ENCODE assay signal across 26 cellular contexts in genomic region chr12:49274396-49275069, GRCh38. TPM values are rescaled to one million over a fixed set of nuclear protein-coding genes. Genes with fewer than 3 reads are reported as not detected.
DNase-seq lines count a peak whose midpoint lies in the region; ATAC-seq, FAIRE-seq and TF ChIP-seq lines count a peak whose summit lies in the region.
"Had no signal": no experiment of that assay in that cellular context is flagged by ENCODE, and none has a peak within 500 bp of the region (broad histone marks: within the 10 kb centered on the region; RNA-seq: fewer than 3 reads in every experiment).

No MANE protein-coding gene starts in this region.

- in situ Hi-C loops in GM12878 (cut with MboI): no loop called here

- H3K79me2 ChIP-seq in GM12878 (ENCODE audit: control insufficient read depth, insufficient read depth, low read length): no peaks in the 10 kb centered on the region

- no peak overlapping the region for H3K4me3 ChIP-seq in GM12878
- H3K4me3 ChIP-seq: neural progenitor cell, prostate gland, skin epidermis had no signal

- SMC1A ChIA-PET in GM12878 (lab: Charles Lee; ENCODE audit: uncharacterized antibody, unreplicated experiment): interaction anchor here (1.4 kb wide), 1 partner anchor 240 kb away, joined by 3 read pairs; no protein-coding TSS in a partner anchor

- H3K36me3 Mint-ChIP-seq in osteocyte (ENCODE audit: unreplicated experiment) (peaks cover 26% of the 10 kb centered on the region), mesothelial cell of epicardium (peaks cover 18% of the 10 kb centered on the region)

- POLR2A ChIA-PET in GM12878 (lab: Charles Lee): no interaction called here

- TF ChIP-seq POLR2A in GM12878 (IDR thresholded peaks at IDR 0.05; ENCODE audit: low read depth, low read length) (peak; percentile 47; the same call in 1 of the 2 replicates), GM18505 (IDR thresholded peaks at IDR 0.05; ENCODE audit: borderline replicate concordance, extremely low read depth, insufficient read depth, insufficient read length) (no peak)

- peaks cover 15% of the 10 kb centered on the region for H3K4me1 Mint-ChIP-seq in osteocyte (ENCODE audit: unreplicated experiment)
- no peaks in the 10 kb centered on the region for H3K4me1 Mint-ChIP-seq in mesothelial cell of epicardium

- H3K4me3 Mint-ChIP-seq in osteocyte (ENCODE audit: unreplicated experiment) (no peak overlapping the region), mesothelial cell of epicardium (no peak overlapping the region)
- H3K4me3 Mint-ChIP-seq: activated naive CD8-positive, alpha-beta T cell; neural progenitor cell; stimulated activated naive B cell treated with anti-CD40 and anti-IgM and Interleukin-4, amounts not matched to agents 10 μg/mL and 1 μg/mL and 100 μg/mL, for 72 hours had no signal

- TF ChIP-seq CTCF in GM12878 (IDR thresholded peaks at IDR 0.05 in 2 of 3, conservative IDR thresholded peaks at IDR 0.05 in 1 of 3; ENCODE audit: control insufficient read depth in 2 of 3, extremely low read depth in 1 of 3, insufficient read depth in 1 of 3, low read depth in 3 of 3, low read length in 3 of 3) (no peak), osteocyte (IDR thresholded peaks at IDR 0.05) (no peak), mesothelial cell of epicardium (IDR thresholded peaks at IDR 0.05; ENCODE audit: unreplicated experiment) (no peak)

- CTCF ChIA-PET in GM12878 (lab: Yijun Ruan, JAX): interaction anchor here (0.6 to 1.2 kb wide), 3 partner anchors 16 to 72 kb away, joined by 3 to 4 read pairs (median 4); partner anchors contain the start of gene DNAJC22

- no peak overlapping the region for H3K27ac ChIP-seq in GM12878 (ENCODE audit: control insufficient read depth, insufficient read depth)
- H3K27ac ChIP-seq: C4-2B, neural progenitor cell, prostate gland, skin epidermis had no signal

- H3K4me1 ChIP-seq in GM12878 (ENCODE audit: control insufficient read depth, insufficient read depth, low read length): no peaks in the 10 kb centered on the region
- H3K4me1 ChIP-seq: neural progenitor cell, prostate gland had no signal

- no peak for TF ChIP-seq RAD21 in GM12878 (IDR thresholded peaks at IDR 0.05; ENCODE audit: insufficient read depth, low read depth, low read length)

- H3K9me3 Mint-ChIP-seq in osteocyte (ENCODE audit: unreplicated experiment): no peaks in the 10 kb centered on the region
- H3K9me3 Mint-ChIP-seq in mesothelial cell of epicardium: no peaks in the 10 kb centered on the region
- H3K9me3 Mint-ChIP-seq: neural progenitor cell; stimulated activated naive B cell treated with anti-CD40 and anti-IgM and Interleukin-4, amounts not matched to agents 10 μg/mL and 1 μg/mL and 100 μg/mL, for 72 hours had no signal

- 82% methylated on average over 7 of the region's 7 CpGs for WGBS in GM12878 (ENCODE audit: insufficient coverage, insufficient replicate concordance, low lambda C conversion rate, missing lambda C conversion rate)

- H3K9ac ChIP-seq in GM12878 (ENCODE audit: control insufficient read depth, insufficient read depth, low read length): no peak overlapping the region
- H3K9ac ChIP-seq: neural progenitor cell had no signal

- FAIRE-seq in GM12878 (lab: Jason Lieb, UNC): no peak
- FAIRE-seq: H1 had no signal

- ATAC-seq in Right ventricle myocardium inferior: peak; percentile 65
- no peak for ATAC-seq in GM12878
- no peak for ATAC-seq in GM18505 (IDR thresholded peaks at IDR 0.05; ENCODE audit: unreplicated experiment)
- ATAC-seq: SK-N-SH treated with all-trans-retinoic acid at 6 μM for 48 hours; stimulated activated naive B cell treated with anti-CD40 and anti-IgM and Interleukin-4, amounts not matched to agents 10 μg/mL and 1 μg/mL and 100 μg/mL, for 72 hours had no signal

- H4K20me1 ChIP-seq in GM12878 (ENCODE audit: control insufficient read depth, insufficient read depth): no peaks in the 10 kb centered on the region

- no peak for DNase-seq in Right ventricle myocardium inferior (ENCODE audit: missing footprints)
- DNase-seq in cardiac septum (ENCODE audit: low spot score): no peak
- peak; percentile 19 for DNase-seq in HT-29 (ENCODE audit: low spot score)
- DNase-seq in GM12878 (ENCODE audit: low read depth, low spot score): no peak
- no peak for DNase-seq in osteocyte (ENCODE audit: extremely low spot score, unreplicated experiment)
- DNase-seq in SKM-1 (lab: John Stamatoyannopoulos, UW; ENCODE audit: unreplicated experiment): no peak
- DNase-seq in mesothelial cell of epicardium (ENCODE audit: low spot score in 2 of 2, unreplicated experiment in 2 of 2): no peak
- DNase-seq: ACHN; effector CD8-positive, alpha-beta T cell; glutamatergic neuron; IMR-90; NCI-H748 treated with DMSO at 0.1 percent for 48 hours; OCI-M1; stimulated activated CD4-positive, alpha-beta T cell treated with anti-CD3 and anti-CD28 coated beads, Interleukin-2, amount 100 ng/mL, for 24 hours; stimulated activated naive B cell treated with anti-CD40 and anti-IgM and Interleukin-4, amounts not matched to agents 10 μg/mL and 1 μg/mL and 100 μg/mL, for 72 hours; T1000 had no signal

- TF ChIP-seq EP300 in GM12878 (IDR thresholded peaks at IDR 0.05; ENCODE audit: borderline replicate concordance in 1 of 2, control insufficient read depth in 1 of 2, low read depth in 2 of 2, low read length in 2 of 2): no peak

- no peak overlapping the region for H3K4me2 ChIP-seq in GM12878 (ENCODE audit: control insufficient read depth, insufficient read depth)
- H3K4me2 ChIP-seq: neural progenitor cell had no signal

- no peaks in the 10 kb centered on the region for H3K9me3 ChIP-seq in GM12878 (replicated peaks; ENCODE audit: control insufficient read depth, insufficient read depth, low read length)
- H3K9me3 ChIP-seq: prostate gland had no signal

- no peaks in the 10 kb centered on the region for H3K27me3 Mint-ChIP-seq in osteocyte (ENCODE audit: unreplicated experiment)
- no peaks in the 10 kb centered on the region for H3K27me3 Mint-ChIP-seq in mesothelial cell of epicardium (ENCODE audit: low read depth)
- H3K27me3 Mint-ChIP-seq: activated naive CD8-positive, alpha-beta T cell had no signal

- peak overlapping the region; percentile 8 for H3K27ac Mint-ChIP-seq in osteocyte (ENCODE audit: unreplicated experiment)
- H3K27ac Mint-ChIP-seq in mesothelial cell of epicardium: no peak overlapping the region
- H3K27ac Mint-ChIP-seq: activated naive CD8-positive, alpha-beta T cell; neural progenitor cell had no signal

- RAD21 ChIA-PET in GM12878 (lab: Charles Lee; ENCODE audit: unreplicated experiment): no interaction called here

- intact Hi-C loops in Right ventricle myocardium inferior (cut with DNase I) (no loop called here), cardiac septum (cut with DNase I) (no loop called here), GM12878 (cut with micrococcal nuclease; ENCODE audit: unreplicated experiment) (no loop called here)

- BruUV-seq in GM12878 (replicated peaks; lab: Mats Ljungman, UMichigan): no TSS peak

- no peaks in the 10 kb centered on the region; a peak in 1 of 4 replicates for H3K27me3 ChIP-seq in GM12878 (replicated peaks in 1 of 2; ENCODE audit: control insufficient read depth in 2 of 2, insufficient read depth in 2 of 2, low read length in 1 of 2)
- H3K27me3 ChIP-seq: neural progenitor cell had no signal

- H3K36me3 ChIP-seq in GM12878 (ENCODE audit: control insufficient read depth in 2 of 2, insufficient read depth in 2 of 2, low read length in 1 of 2): peaks cover 2 to 11% of the 10 kb centered on the region in 2 experiments; a peak in 3 of 4 replicates

- no peak overlapping the region for H2AFZ ChIP-seq in GM12878 (ENCODE audit: control insufficient read depth, low read depth, low read length)
- H2AFZ ChIP-seq: neural progenitor cell had no signal

RNA-seq across cellular contexts. Expression of gene TUBA1C, which starts 9.7 kb away (rescaled TPM):
- total RNA-seq in Right ventricle myocardium inferior (86.2 TPM), cardiac septum (39.5 TPM), GM12878 (2014; rRNA removed) (449 and 453 TPM in 2 replicates), GM12878 (2014; rRNA removed; fragmentation: Illumina TruSeq; extraction: Trizol) (333 and 343 TPM in 2 replicates), GM12878 (2021) (318 and 323 TPM in 2 replicates), osteocyte (136 and 142 TPM in 2 replicates), mesothelial cell of epicardium (120 to 123 TPM (median 122 TPM) in 3 replicates)
- 978 and 1,044 TPM in 2 replicates for total RNA-seq in HT-29 (2014; rRNA removed; shearing (Covaris generic))
- 36.9 and 48.7 TPM in 2 replicates for total RNA-seq in GM12878 (2013; cell fraction: nucleolus; rRNA removed)
- 181 TPM for polyA plus RNA-seq in GM12878 (2011; ENCODE audit: low read depth)
- polyA plus RNA-seq in GM12878 (2011; rRNA removed) (406 and 821 TPM in 2 replicates), GM12878 (2014; fragmentation: Illumina TruSeq; extraction: Trizol) (958 and 1,003 TPM in 2 replicates), GM12878 (2014; fragmentation: Nextera tagmentation; extraction: Ambion mirVana) (100 to 1,000 TPM; 285 to 374 TPM), GM12878 (2014; rRNA removed) (716 and 733 TPM in 2 replicates), GM12878 (2016; fragmentation: Nextera tagmentation; extraction: Ambion mirVana) (100 to 1,000 TPM; 432 to 449 TPM)
- polyA plus RNA-seq in GM12878 (2011; cell fraction: cytosol; rRNA removed): 1,358 and 1,411 TPM in 2 replicates
- 349 and 442 TPM in 2 replicates for polyA plus RNA-seq in GM12878 (2011; cell fraction: nucleus; rRNA removed)
- polyA plus RNA-seq in GM12878 (2012): 194 and 220 TPM in 2 replicates
- polyA minus RNA-seq in GM12878 (2011; rRNA and poly(A)+ RNA removed): 870 and 1,102 TPM in 2 replicates
- 144 and 171 TPM in 2 replicates for polyA minus RNA-seq in GM12878 (2011; cell fraction: cytosol; rRNA and poly(A)+ RNA removed)
- 70.7 and 117 TPM in 2 replicates for polyA minus RNA-seq in GM12878 (2011; cell fraction: nucleus; rRNA and poly(A)+ RNA removed)

RNA-seq across cellular contexts. Expression of gene PRPH, which starts 20.4 kb away (rescaled TPM):
- total RNA-seq in Right ventricle myocardium inferior (0.57 TPM), cardiac septum (0.38 TPM), GM12878 (2014; rRNA removed) (0.22 and 0.23 TPM in 2 replicates), GM12878 (2014; rRNA removed; fragmentation: Illumina TruSeq; extraction: Trizol) (0.09 TPM in 1 of 2 replicates, not detected in the other), GM12878 (2021) (0.31 TPM in 1 of 2 replicates, not detected in the other), osteocyte (not detected in 2 replicates), mesothelial cell of epicardium (0.38 TPM in 1 of 3 replicates, not detected in the others)
- total RNA-seq in HT-29 (2014; rRNA removed; shearing (Covaris generic)): not detected in 2 replicates
- total RNA-seq in GM12878 (2013; cell fraction: nucleolus; rRNA removed): not detected in 2 replicates
- not detected for polyA plus RNA-seq in GM12878 (2011; ENCODE audit: low read depth)
- polyA plus RNA-seq in GM12878 (2011; rRNA removed) (not detected in 2 replicates), GM12878 (2014; fragmentation: Illumina TruSeq; extraction: Trizol) (0.09 TPM in 1 of 2 replicates, not detected in the other), GM12878 (2014; fragmentation: Nextera tagmentation; extraction: Ambion mirVana) (under 1 TPM; 0.11 to 0.16 TPM), GM12878 (2014; rRNA removed) (0.19 TPM in 1 of 2 replicates, not detected in the other), GM12878 (2016; fragmentation: Nextera tagmentation; extraction: Ambion mirVana) (under 1 TPM in 1 of 2 experiments, not detected in 1; 0.45 TPM)
- not detected in 2 replicates for polyA plus RNA-seq in GM12878 (2011; cell fraction: cytosol; rRNA removed)
- polyA plus RNA-seq in GM12878 (2011; cell fraction: nucleus; rRNA removed): 0.04 and 0.25 TPM in 2 replicates
- polyA plus RNA-seq in GM12878 (2012): not detected in 2 replicates
- polyA minus RNA-seq in GM12878 (2011; rRNA and poly(A)+ RNA removed): not detected in 2 replicates
- polyA minus RNA-seq in GM12878 (2011; cell fraction: cytosol; rRNA and poly(A)+ RNA removed): not detected in 2 replicates
- not detected in 2 replicates for polyA minus RNA-seq in GM12878 (2011; cell fraction: nucleus; rRNA and poly(A)+ RNA removed)
- total RNA-seq: activated CD8-positive, alpha-beta memory T cell treated with anti-CD3 and anti-CD28 coated beads for 36 hours; IMR-90; liver had no signal
- polyA plus RNA-seq: IMR-90 had no signal

RNA-seq across cellular contexts. Expression of gene TROAP, which starts 48.5 kb away (rescaled TPM):
- 0.97 TPM for total RNA-seq in Right ventricle myocardium inferior
- total RNA-seq in cardiac septum: not detected
- 65.3 and 71.4 TPM in 2 replicates for total RNA-seq in HT-29 (2014; rRNA removed; shearing (Covaris generic))
- 21.4 and 21.8 TPM in 2 replicates for total RNA-seq in GM12878 (2013; cell fraction: nucleolus; rRNA removed)
- 38.9 and 39.1 TPM in 2 replicates for total RNA-seq in GM12878 (2014; rRNA removed)
- 40.1 and 44.2 TPM in 2 replicates for total RNA-seq in GM12878 (2014; rRNA removed; fragmentation: Illumina TruSeq; extraction: Trizol)
- 48.8 and 58.2 TPM in 2 replicates for total RNA-seq in GM12878 (2021)
- polyA plus RNA-seq in GM12878 (2011; ENCODE audit: low read depth): 13.1 TPM
- 15.6 and 29.0 TPM in 2 replicates for polyA plus RNA-seq in GM12878 (2011; rRNA removed)
- polyA plus RNA-seq in GM12878 (2011; cell fraction: cytosol; rRNA removed): 22.7 and 35.7 TPM in 2 replicates
- 112 and 150 TPM in 2 replicates for polyA plus RNA-seq in GM12878 (2011; cell fraction: nucleus; rRNA removed)
- polyA plus RNA-seq in GM12878 (2012): 23.4 and 24.0 TPM in 2 replicates
- polyA plus RNA-seq in GM12878 (2014; fragmentation: Illumina TruSeq; extraction: Trizol): 41.8 and 93.7 TPM in 2 replicates
- polyA plus RNA-seq in GM12878 (2014; fragmentation: Nextera tagmentation; extraction: Ambion mirVana): 10 to 100 TPM; 26.8 to 46.9 TPM
- 69.9 and 75.4 TPM in 2 replicates for polyA plus RNA-seq in GM12878 (2014; rRNA removed)
- polyA plus RNA-seq in GM12878 (2016; fragmentation: Nextera tagmentation; extraction: Ambion mirVana): 10 to 100 TPM; 59.3 to 59.8 TPM
- 17.0 and 28.9 TPM in 2 replicates for polyA minus RNA-seq in GM12878 (2011; rRNA and poly(A)+ RNA removed)
- polyA minus RNA-seq in GM12878 (2011; cell fraction: cytosol; rRNA and poly(A)+ RNA removed): 13.1 and 17.6 TPM in 2 replicates
- 37.7 and 62.9 TPM in 2 replicates for polyA minus RNA-seq in GM12878 (2011; cell fraction: nucleus; rRNA and poly(A)+ RNA removed)
- total RNA-seq in osteocyte: 8.0 and 9.6 TPM in 2 replicates
- total RNA-seq in mesothelial cell of epicardium: 29.5 to 30.8 TPM (median 29.8 TPM) in 3 replicates
